In the genomic region with DNA sequence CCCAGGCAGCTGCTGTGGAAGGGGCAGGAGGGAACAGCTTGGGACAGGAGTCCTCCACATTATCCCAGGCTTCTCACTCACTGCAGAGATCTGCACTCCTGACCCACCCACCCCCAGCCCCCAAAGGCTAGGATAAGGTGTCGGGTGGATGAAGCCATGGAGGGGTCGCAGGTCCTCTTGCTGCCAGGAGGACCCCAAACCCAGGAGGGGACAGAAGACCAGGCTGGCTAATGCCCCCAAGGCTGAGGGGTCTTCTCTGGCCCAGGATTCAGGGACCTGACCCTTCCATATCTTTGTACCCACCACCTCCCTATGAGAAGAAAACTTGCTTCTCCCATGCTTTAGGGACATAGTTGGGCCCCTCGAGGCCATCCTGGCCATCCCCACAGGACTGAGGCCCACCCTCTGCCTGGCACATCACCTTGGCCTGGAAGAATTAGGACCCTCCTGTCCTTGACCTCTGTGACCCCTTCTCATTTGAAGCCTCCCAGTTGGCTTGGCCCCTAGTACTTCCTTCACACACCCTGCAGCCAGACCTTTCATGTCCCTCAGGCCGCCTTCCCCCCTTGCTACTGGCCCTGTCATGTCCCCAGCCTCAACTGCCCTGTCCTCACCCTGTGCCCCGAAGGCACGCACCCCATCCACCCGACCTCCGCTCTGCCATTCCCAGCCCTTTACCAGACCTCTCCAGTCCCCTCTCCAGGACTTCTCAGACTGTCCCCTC, we compare ENCODE assay signal across 15 cellular contexts. TPM values are rescaled to one million over a fixed set of nuclear protein-coding genes. Genes with fewer than 3 reads are reported as not detected.
DNase-seq lines count a peak whose midpoint lies in the region; ATAC-seq and TF ChIP-seq lines count a peak whose summit lies in the region.
"Had no signal": no experiment of that assay in that cellular context is flagged by ENCODE, and none has a peak within 500 bp of the region (broad histone marks: within the 10 kb centered on the region; RNA-seq: fewer than 3 reads in every experiment).

No MANE protein-coding gene starts in this region.

- H3K36me3 ChIP-seq in mesenchymal stem cell (ENCODE audit: control insufficient read depth in 1 of 2, insufficient read depth in 2 of 2, low read depth in 1 of 2, low read length in 2 of 2) (no peaks in the 10 kb centered on the region), sigmoid colon (peaks cover 5 to 19% (median 6%) of the 10 kb centered on the region in 4 donors)
- H3K36me3 ChIP-seq: MG63 had no signal

- no peak for DNase-seq in activated naive CD4-positive, alpha-beta T cell treated with anti-CD3 and anti-CD28 coated beads, Interleukin-2, amount 50 U/mL, for 72 hours (ENCODE audit: low spot score in 2 of 2)
- DNase-seq in OCI-M1 (lab: John Stamatoyannopoulos, UW): peak; percentile 17
- DNase-seq in mesenchymal stem cell: no peak
- DNase-seq in sigmoid colon: no peak
- no peak for DNase-seq in activated CD8-positive, alpha-beta memory T cell treated with anti-CD3 and anti-CD28 coated beads, Interleukin-2, amount 50 U/mL, for 4 hours
- no peak for DNase-seq in GM13977 (ENCODE audit: low spot score)
- DNase-seq: CD4-positive, CD25-positive, alpha-beta regulatory T cell; DMS79; MG63; NCI-H1105; PC-3 had no signal

- H2AFZ ChIP-seq in mesenchymal stem cell (ENCODE audit: low read depth, low read length): no peak overlapping the region

- H3K4me2 ChIP-seq in mesenchymal stem cell (ENCODE audit: low read length, poor library complexity, severe bottlenecking): no peak overlapping the region
- H3K4me2 ChIP-seq: A549 had no signal

- no peak overlapping the region for H3K18ac ChIP-seq in mesenchymal stem cell (ENCODE audit: low read depth in 1 of 2, low read length in 2 of 2)

- H4K91ac ChIP-seq in mesenchymal stem cell (ENCODE audit: low read length): peak overlapping the region; percentile 67

- H3K4ac ChIP-seq in mesenchymal stem cell (ENCODE audit: low read depth in 1 of 2, low read length in 2 of 2): peak overlapping the region in 1 of 2 experiments; percentile 2

- no peak for ATAC-seq in activated naive CD4-positive, alpha-beta T cell treated with anti-CD3 and anti-CD28 coated beads, Interleukin-2, amount 50 U/mL, for 72 hours
- ATAC-seq in GM21528 (IDR thresholded peaks at IDR 0.05; ENCODE audit: low FRiP score, unreplicated experiment): no peak
- ATAC-seq: A549, GM12878, PC-3 had no signal

- H3K79me1 ChIP-seq in mesenchymal stem cell (replicated peaks; ENCODE audit: low read length, poor library complexity, severe bottlenecking): no peaks in the 10 kb centered on the region

- no peak overlapping the region for H2BK15ac ChIP-seq in mesenchymal stem cell (ENCODE audit: low read depth, poor library complexity, severe bottlenecking)

- TF ChIP-seq CTCF in sigmoid colon (IDR thresholded peaks at IDR 0.05): no peak
- no peak for TF ChIP-seq CTCF in GM13977 (IDR thresholded peaks at IDR 0.05; ENCODE audit: extremely low read depth, insufficient read depth, missing control alignments)

- H3K27me3 ChIP-seq in mesenchymal stem cell (ENCODE audit: control insufficient read depth in 1 of 2, insufficient read depth in 1 of 2, low read length in 2 of 2): peaks cover 30 to 74% of the 10 kb centered on the region in 2 experiments
- no peaks in the 10 kb centered on the region for H3K27me3 ChIP-seq in sigmoid colon
- H3K27me3 ChIP-seq: MG63 had no signal

- no peak overlapping the region for H2BK5ac ChIP-seq in mesenchymal stem cell (ENCODE audit: low read depth, low read length, poor library complexity, severe bottlenecking)

- peaks cover 24% of the 10 kb centered on the region for H3K27me3 Mint-ChIP-seq in activated naive CD4-positive, alpha-beta T cell treated with anti-CD3 and anti-CD28 coated beads, Interleukin-2, amount 50 U/mL, for 24 hours

- H3K27ac ChIP-seq in mesenchymal stem cell (ENCODE audit: low read length, poor library complexity, severe bottlenecking) (no peak overlapping the region), sigmoid colon (peak overlapping the region; percentile 77 to 97 (median 92))
- H3K27ac ChIP-seq: A549 had no signal

- no peak overlapping the region for H3K4me3 Mint-ChIP-seq in activated naive CD4-positive, alpha-beta T cell treated with anti-CD3 and anti-CD28 coated beads, Interleukin-2, amount 50 U/mL, for 24 hours
- H3K4me3 Mint-ChIP-seq: CD4-positive, CD25-positive, alpha-beta regulatory T cell had no signal

- TF ChIP-seq EP300 in sigmoid colon (IDR thresholded peaks at IDR 0.05): no peak

- H2BK12ac ChIP-seq in mesenchymal stem cell (ENCODE audit: low read length in 2 of 2): peak overlapping the region in 1 of 2 experiments; percentile 65

- peaks cover 23% of the 10 kb centered on the region for H3K4me1 Mint-ChIP-seq in activated naive CD4-positive, alpha-beta T cell treated with anti-CD3 and anti-CD28 coated beads, Interleukin-2, amount 50 U/mL, for 24 hours

- H3K4me3 ChIP-seq in mesenchymal stem cell (ENCODE audit: insufficient read depth in 1 of 2, low read depth in 1 of 2, low read length in 2 of 2) (no peak overlapping the region), sigmoid colon (peak overlapping the region in 1 of 4 donors; percentile 59)
- H3K4me3 ChIP-seq: A549, GM12878, MG63 had no signal

- H2BK120ac ChIP-seq in mesenchymal stem cell (ENCODE audit: low read depth, low read length): no peak overlapping the region

- H3K9me3 Mint-ChIP-seq in activated naive CD4-positive, alpha-beta T cell treated with anti-CD3 and anti-CD28 coated beads, Interleukin-2, amount 50 U/mL, for 24 hours: no peaks in the 10 kb centered on the region
- H3K9me3 Mint-ChIP-seq in activated naive CD4-positive, alpha-beta T cell treated with anti-CD3 and anti-CD28 coated beads, Interleukin-2, amount 50 U/mL, for 72 hours: no peaks in the 10 kb centered on the region
- H3K9me3 Mint-ChIP-seq: CD4-positive, CD25-positive, alpha-beta regulatory T cell had no signal

- no peak overlapping the region for H3K9ac ChIP-seq in mesenchymal stem cell (ENCODE audit: low read length)

- intact Hi-C loops in sigmoid colon (cut with DNase I): no loop called here

- H3K9me3 ChIP-seq in mesenchymal stem cell (ENCODE audit: control insufficient read depth, low read length) (no peaks in the 10 kb centered on the region), sigmoid colon (no peaks in the 10 kb centered on the region)
- H3K9me3 ChIP-seq: A549, MG63 had no signal

- H3K27ac Mint-ChIP-seq in activated naive CD4-positive, alpha-beta T cell treated with anti-CD3 and anti-CD28 coated beads, Interleukin-2, amount 50 U/mL, for 24 hours: peak overlapping the region; percentile 79
- H3K27ac Mint-ChIP-seq in activated naive CD4-positive, alpha-beta T cell treated with anti-CD3 and anti-CD28 coated beads, Interleukin-2, amount 50 U/mL, for 72 hours: no peak overlapping the region

- in situ Hi-C loops in GM13977 (cut with MboI; ENCODE audit: low pct_unique_long_range_greater_than_20kb, low sequenced_read_pairs, unreplicated experiment): no loop called here

- no peak for TF ChIP-seq POLR2A in sigmoid colon (IDR thresholded peaks at IDR 0.05)

- no peak overlapping the region for H4K8ac ChIP-seq in mesenchymal stem cell (ENCODE audit: low read length)

- peaks cover 7% of the 10 kb centered on the region for H3K36me3 Mint-ChIP-seq in activated naive CD4-positive, alpha-beta T cell treated with anti-CD3 and anti-CD28 coated beads, Interleukin-2, amount 50 U/mL, for 24 hours
- H3K36me3 Mint-ChIP-seq in activated naive CD4-positive, alpha-beta T cell treated with anti-CD3 and anti-CD28 coated beads, Interleukin-2, amount 50 U/mL, for 72 hours: peaks cover 0 to 10% of the 10 kb centered on the region in 2 donors

- no peak overlapping the region for H3K23ac ChIP-seq in mesenchymal stem cell (ENCODE audit: low read length in 2 of 2)

- WGBS in mesenchymal stem cell: 90% methylated on average over 8 of the region's 8 CpGs
- 91 to 95% methylated on average over 8 of the region's 8 CpGs for WGBS in sigmoid colon, 2 donors

- no peak overlapping the region for H2AK5ac ChIP-seq in mesenchymal stem cell (ENCODE audit: low read length, severe bottlenecking)

- H3K4me1 ChIP-seq in mesenchymal stem cell (ENCODE audit: control insufficient read depth, insufficient read depth, low read depth, low read length): peaks cover 8% of the 10 kb centered on the region
- peaks cover 0 to 76% (median 70%) of the 10 kb centered on the region in 4 donors for H3K4me1 ChIP-seq in sigmoid colon
- H3K4me1 ChIP-seq: A549 had no signal

- no peak overlapping the region for H3K14ac ChIP-seq in mesenchymal stem cell (ENCODE audit: low read length in 2 of 2)

RNA-seq across cellular contexts. Expression of gene KCNH2, which starts 21.6 kb away (rescaled TPM):
- total RNA-seq in activated naive CD4-positive, alpha-beta T cell treated with anti-CD3 and anti-CD28 coated beads, Interleukin-2, amount 50 U/mL, for 72 hours: under 1 TPM; 0.41 to 0.72 TPM
- 0.87 TPM for polyA plus RNA-seq in mesenchymal stem cell (2013, experiment 1 of 2)
- 0.92 TPM for polyA plus RNA-seq in mesenchymal stem cell (2013, experiment 2 of 2)
- 100 to 1,000 TPM in 1 of 4 donors, 10 to 100 TPM in 3; 40.6 to 107 (median 85.2) TPM for total RNA-seq in sigmoid colon
- polyA plus RNA-seq in sigmoid colon: 1 to 10 TPM in 2 of 3 donors, under 1 TPM in 1; 0.46 to 7.3 (median 1.2) TPM

RNA-seq across cellular contexts. Expression of gene NOS3, which starts 34.3 kb away (rescaled TPM):
- total RNA-seq in activated naive CD4-positive, alpha-beta T cell treated with anti-CD3 and anti-CD28 coated beads, Interleukin-2, amount 50 U/mL, for 72 hours: 10 to 100 TPM in 1 of 2 donors, 1 to 10 TPM in 1; 1.8 to 12.7 TPM
- 4.7 TPM for polyA plus RNA-seq in mesenchymal stem cell (2013, experiment 1 of 2)
- polyA plus RNA-seq in mesenchymal stem cell (2013, experiment 2 of 2): 3.5 TPM
- 1 to 10 TPM; 1.3 to 7.2 (median 2.9) TPM for total RNA-seq in sigmoid colon
- 1 to 10 TPM in 2 of 3 donors, under 1 TPM in 1; 0.23 to 6.1 (median 1.2) TPM for polyA plus RNA-seq in sigmoid colon

Comparison
In these comparisons a context has a peak if more than half of its experiments do, and no peak if none do; other contexts are left out.
1. RNA of gene KCNH2, which starts 21.6 kb away (total RNA-seq): 40.6 to 107 TPM in sigmoid colon; 0.41 to 0.72 TPM in activated naive CD4-positive, alpha-beta T cell treated with anti-CD3 and anti-CD28 coated beads, Interleukin-2, amount 50 U/mL, for 72 hours; every median in the first group is over 10 times any median in the second.